23 cellular contexts compared by ENCODE assay signal in the genomic region with DNA sequence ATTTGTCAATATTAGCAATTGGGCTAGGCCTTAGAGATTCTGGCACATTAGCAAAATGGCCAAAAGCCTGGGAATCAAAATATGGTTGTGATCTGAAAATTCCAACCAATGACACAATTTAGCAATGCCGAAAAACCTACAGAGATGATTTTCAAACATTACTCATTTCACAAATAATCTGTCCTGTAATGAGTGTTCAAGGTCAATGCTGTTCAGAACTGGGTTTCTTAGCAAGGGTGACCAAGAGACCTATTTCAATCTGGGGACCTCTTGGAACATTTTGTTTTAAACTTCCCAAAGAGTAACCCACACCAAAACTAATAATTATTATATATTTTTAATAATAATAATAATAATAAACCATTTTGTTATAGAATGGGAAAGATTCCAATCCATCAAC. TPM values are rescaled to one million over a fixed set of nuclear protein-coding genes. Genes with fewer than 3 reads are reported as not detected.
"Had no signal": no experiment of that assay in that cellular context is flagged by ENCODE, and none has a peak within 500 bp of the region (broad histone marks: within the 10 kb centered on the region; RNA-seq: fewer than 3 reads in every experiment).

No MANE protein-coding gene starts in this region.

- ATAC-seq: HepG2 had no signal

- DNase-seq: IMR-90, Karpas-422, KG1, MG63, NCI-H1092, NCI-H1105 treated with DMSO at 0.1 percent for 48 hours, NCI-H1417 treated with DMSO at 0.1 percent for 48 hours, NCI-H187, NCI-H2029, NCI-H2081 treated with DMSO at 0.1 percent for 48 hours, NCI-H2171, NCI-H226, NCI-H446, NCI-H510A, NCI-H524 treated with DMSO at 0.1 percent for 48 hours, NCI-H69, NCI-H774, Right ventricle myocardium superior, RPMI8226, SIG-M5 had no signal

- FAIRE-seq: HepG2, RCC 7860 had no signal

RNA-seq across cellular contexts. Expression of a gene that starts 24.1 kb away (rescaled TPM):
- total RNA-seq: IMR-90, SJSA1 had no signal
